ENCODE assay signal across 20 cellular contexts in the genomic region with DNA sequence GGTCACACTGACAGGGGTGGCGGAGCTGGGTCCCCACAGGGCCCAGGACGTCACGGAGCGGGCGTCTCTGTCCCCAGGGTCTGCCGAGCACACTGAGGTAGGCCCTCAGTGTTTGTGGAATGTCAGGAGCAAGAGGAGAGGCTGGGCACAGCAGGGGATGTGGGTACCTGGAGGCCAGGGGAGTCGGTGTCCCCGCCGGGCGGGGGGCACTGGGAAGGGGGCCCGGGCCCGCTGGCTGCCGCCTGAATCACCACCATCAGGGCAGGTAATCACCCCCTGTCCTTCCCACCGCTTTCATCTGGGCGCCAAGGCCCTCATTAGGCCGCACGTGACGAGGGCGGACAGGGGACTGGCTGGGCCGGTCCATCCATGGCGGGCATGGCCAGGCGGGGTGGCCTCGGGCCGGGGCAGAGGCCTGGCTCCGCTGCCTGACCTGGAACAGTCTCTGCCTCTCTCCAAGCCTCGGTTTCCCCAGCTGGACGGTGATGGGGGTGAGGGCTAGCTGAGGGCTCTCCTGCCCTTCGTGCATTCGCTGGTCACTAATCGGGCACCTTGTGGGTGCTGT. TPM values are rescaled to one million over a fixed set of nuclear protein-coding genes. Genes with fewer than 3 reads are reported as not detected.
DNase-seq lines count a peak whose midpoint lies in the region; ATAC-seq and TF ChIP-seq lines count a peak whose summit lies in the region.
"Had no signal": no experiment of that assay in that cellular context is flagged by ENCODE, and none has a peak within 500 bp of the region (broad histone marks: within the 10 kb centered on the region; RNA-seq: fewer than 3 reads in every experiment).

No MANE protein-coding gene starts in this region.

- POLR2A ChIA-PET in CD8-positive, alpha-beta memory T cell (lab: Charles Lee): no interaction called here

- H3K27me3 ChIP-seq in CD8-positive, alpha-beta memory T cell (ENCODE audit: insufficient read depth, low read length, poor library complexity, severe bottlenecking): no peaks in the 10 kb centered on the region
- peaks cover 12% of the 10 kb centered on the region for H3K27me3 ChIP-seq in NT2/D1 (ENCODE audit: insufficient read depth, insufficient read length)
- H3K27me3 ChIP-seq: MG63, SJSA1 had no signal

- peaks cover 7 to 9% (median 7%) of the 10 kb centered on the region in 3 donors for H3K4me1 Mint-ChIP-seq in CD8-positive, alpha-beta memory T cell
- H3K4me1 Mint-ChIP-seq in stimulated activated naive B cell treated with anti-CD40 and anti-IgM and Interleukin-4, amounts not matched to agents 10 μg/mL and 1 μg/mL and 100 μg/mL, for 72 hours: peaks cover 13 to 24% of the 10 kb centered on the region in 2 donors

- no peak for DNase-seq in CD8-positive, alpha-beta memory T cell
- no peak for DNase-seq in NT2/D1 (ENCODE audit: low read depth, low spot score)
- no peak for DNase-seq in coronary artery (ENCODE audit: low spot score)
- no peak for DNase-seq in stimulated activated naive B cell treated with anti-CD40 and anti-IgM and Interleukin-4, amounts not matched to agents 10 μg/mL and 1 μg/mL and 100 μg/mL, for 72 hours
- DNase-seq in NCI-H1694 treated with DMSO at 0.1 percent for 48 hours (lab: John Stamatoyannopoulos, UW): no peak
- no peak for DNase-seq in NCI-H526 (lab: John Stamatoyannopoulos, UW)
- no peak for DNase-seq in activated T-cell treated with anti-CD3 and anti-CD28 coated beads, Interleukin-2, amount 50 U/mL, for 1 hour
- DNase-seq: CD4-positive, alpha-beta memory T cell; DMS79 treated with DMSO at 0.1 percent for 48 hours; GM23248; HFFc6; MG63; NCI-H1092 treated with DMSO at 0.1 percent for 48 hours; NCI-H1694; NCI-H226; NCI-H524 treated with DMSO at 0.1 percent for 48 hours; PC-9 had no signal

- no peaks in the 10 kb centered on the region for H3K27me3 Mint-ChIP-seq in CD8-positive, alpha-beta memory T cell
- H3K27me3 Mint-ChIP-seq in stimulated activated naive B cell treated with anti-CD40 and anti-IgM and Interleukin-4, amounts not matched to agents 10 μg/mL and 1 μg/mL and 100 μg/mL, for 72 hours: no peaks in the 10 kb centered on the region
- H3K27me3 Mint-ChIP-seq: CD4-positive, alpha-beta memory T cell had no signal

- no peaks in the 10 kb centered on the region for H3K9me3 ChIP-seq in CD8-positive, alpha-beta memory T cell (ENCODE audit: low read length)
- H3K9me3 ChIP-seq in NT2/D1 (ENCODE audit: insufficient read depth, low read length): no peaks in the 10 kb centered on the region
- H3K9me3 ChIP-seq: MG63, SJSA1 had no signal

- no peak for ATAC-seq in stimulated activated naive B cell treated with anti-CD40 and anti-IgM and Interleukin-4, amounts not matched to agents 10 μg/mL and 1 μg/mL and 100 μg/mL, for 72 hours (replicated peaks)

- H3K36me3 ChIP-seq in CD8-positive, alpha-beta memory T cell (ENCODE audit: insufficient read depth, low read length): no peaks in the 10 kb centered on the region
- H3K36me3 ChIP-seq in NT2/D1 (ENCODE audit: insufficient read depth, insufficient read length, low read length): peaks cover 37% of the 10 kb centered on the region
- H3K36me3 ChIP-seq: MG63 had no signal

- TF ChIP-seq CTCF in coronary artery (IDR thresholded peaks at IDR 0.05): no peak

- H3K27ac ChIP-seq in CD8-positive, alpha-beta memory T cell (ENCODE audit: low read depth, low read length): no peak overlapping the region
- H3K27ac ChIP-seq in coronary artery: peak overlapping the region in 1 of 2 donors; percentile 2
- H3K27ac ChIP-seq: GM23248, PC-9, SJSA1 had no signal

- peaks cover 0 to 10% (median 0%) of the 10 kb centered on the region in 3 donors for H3K36me3 Mint-ChIP-seq in CD8-positive, alpha-beta memory T cell
- peaks cover 12 to 21% of the 10 kb centered on the region in 2 donors for H3K36me3 Mint-ChIP-seq in stimulated activated naive B cell treated with anti-CD40 and anti-IgM and Interleukin-4, amounts not matched to agents 10 μg/mL and 1 μg/mL and 100 μg/mL, for 72 hours

- H3K9ac ChIP-seq in NT2/D1 (ENCODE audit: insufficient read length, low read depth): peak overlapping the region; percentile 3

- CTCF ChIA-PET in CD8-positive, alpha-beta memory T cell (lab: Charles Lee): interaction anchor here (1.3 kb wide), 1 partner anchor 14 kb away, joined by 4 read pairs; no protein-coding TSS in a partner anchor

- H3K4me3 ChIP-seq in CD8-positive, alpha-beta memory T cell (ENCODE audit: low read length): no peak overlapping the region
- H3K4me3 ChIP-seq in NT2/D1 (ENCODE audit: insufficient read length, low read depth) (no peak overlapping the region), coronary artery (peak overlapping the region; percentile 75)
- H3K4me3 ChIP-seq: MG63 had no signal

- H3K4me1 ChIP-seq in CD8-positive, alpha-beta memory T cell (ENCODE audit: insufficient read depth, low read length): peaks cover 12% of the 10 kb centered on the region
- peaks cover 11% of the 10 kb centered on the region for H3K4me1 ChIP-seq in NT2/D1 (ENCODE audit: insufficient read depth, insufficient read length)

- H3K4me3 Mint-ChIP-seq in CD8-positive, alpha-beta memory T cell: peak overlapping the region in 1 of 7 donors; percentile 26
- H3K4me3 Mint-ChIP-seq in stimulated activated naive B cell treated with anti-CD40 and anti-IgM and Interleukin-4, amounts not matched to agents 10 μg/mL and 1 μg/mL and 100 μg/mL, for 72 hours: no peak overlapping the region
- H3K4me3 Mint-ChIP-seq: HFFc6 had no signal

- H3K9me3 Mint-ChIP-seq in CD8-positive, alpha-beta memory T cell: no peaks in the 10 kb centered on the region
- no peaks in the 10 kb centered on the region for H3K9me3 Mint-ChIP-seq in stimulated activated naive B cell treated with anti-CD40 and anti-IgM and Interleukin-4, amounts not matched to agents 10 μg/mL and 1 μg/mL and 100 μg/mL, for 72 hours
- H3K9me3 Mint-ChIP-seq: HFFc6 had no signal

- H3K27ac Mint-ChIP-seq in CD8-positive, alpha-beta memory T cell: peak overlapping the region in 5 of 8 donors; percentile 19 to 87 (median 34)
- peak overlapping the region; percentile 10 for H3K27ac Mint-ChIP-seq in stimulated activated naive B cell treated with anti-CD40 and anti-IgM and Interleukin-4, amounts not matched to agents 10 μg/mL and 1 μg/mL and 100 μg/mL, for 72 hours
- H3K27ac Mint-ChIP-seq: HFFc6 had no signal

RNA-seq across cellular contexts. Expression of a gene that starts 1.0 kb away (rescaled TPM):
- total RNA-seq in CD8-positive, alpha-beta memory T cell: under 1 TPM; 0.20 to 0.22 TPM
- not detected for polyA plus RNA-seq in CD8-positive, alpha-beta memory T cell
- total RNA-seq: G401, PC-9 had no signal
- polyA plus RNA-seq: CD4-positive, alpha-beta memory T cell; GM23248; HepG2 had no signal

RNA-seq across cellular contexts. Expression of a gene that starts 7.4 kb away (rescaled TPM):
- 10 to 100 TPM; 75.2 to 77.3 TPM for total RNA-seq in CD8-positive, alpha-beta memory T cell
- 58.8 TPM for polyA plus RNA-seq in CD8-positive, alpha-beta memory T cell

RNA-seq across cellular contexts. Expression of a gene that starts 22.3 kb away (rescaled TPM):
- total RNA-seq in CD8-positive, alpha-beta memory T cell: 10 to 100 TPM; 89.6 to 95.5 TPM
- 100.0 TPM for polyA plus RNA-seq in CD8-positive, alpha-beta memory T cell

RNA-seq across cellular contexts. Expression of a gene that starts 35.5 kb away (rescaled TPM):
- 1 to 10 TPM; 7.7 to 8.0 TPM for total RNA-seq in CD8-positive, alpha-beta memory T cell
- polyA plus RNA-seq in CD8-positive, alpha-beta memory T cell: 0.81 TPM

RNA-seq across cellular contexts. Expression of a gene that starts 51.0 kb away (rescaled TPM):
- under 1 TPM; 0.42 to 0.48 TPM for total RNA-seq in CD8-positive, alpha-beta memory T cell
- not detected for polyA plus RNA-seq in CD8-positive, alpha-beta memory T cell
- total RNA-seq: HepG2 had no signal
- polyA plus RNA-seq: CD4-positive, alpha-beta memory T cell had no signal
